8 cellular contexts compared by ENCODE assay signal in the genomic region with DNA sequence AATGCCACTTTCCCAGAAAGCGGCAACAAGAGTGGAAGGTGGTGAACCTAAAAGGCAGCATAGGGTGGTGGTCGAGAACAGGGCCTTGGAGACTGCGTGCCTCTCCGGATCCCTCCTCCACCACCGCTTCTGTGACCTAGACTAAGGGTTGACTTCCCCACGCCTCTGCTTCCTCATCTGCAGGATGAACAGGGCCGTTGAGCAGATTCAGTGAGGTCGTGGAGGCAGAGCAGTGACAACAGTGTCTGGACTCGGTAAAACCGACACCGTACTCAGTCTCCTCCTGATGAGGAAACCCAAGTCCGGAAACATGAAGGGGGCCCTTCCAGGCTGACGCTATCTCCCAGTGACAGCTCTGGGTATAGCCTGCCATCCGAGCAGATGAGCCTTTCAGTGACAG.
DNase-seq lines count a peak whose midpoint lies in the region; ATAC-seq, FAIRE-seq and TF ChIP-seq lines count a peak whose summit lies in the region.

No MANE protein-coding gene starts in this region.

- TF ChIP-seq CTCF in stomach (IDR thresholded peaks at IDR 0.05) (no peak), D721Med (IDR thresholded peaks at IDR 0.05; ENCODE audit: insufficient read depth, missing control alignments) (no peak), progenitor cell of endocrine pancreas (IDR thresholded peaks at IDR 0.05; ENCODE audit: unreplicated experiment) (no peak)

- TF ChIP-seq POLR2A in stomach (IDR thresholded peaks at IDR 0.05): no peak

- peak overlapping the region in 3 of 5 donors; percentile 66 to 88 (median 73) for H3K27ac ChIP-seq in stomach

- DNase-seq in AML-193 (lab: John Stamatoyannopoulos, UW) (peak; percentile 80 to 84), cardiac septum (ENCODE audit: low spot score) (peak; percentile 79), stomach (peak; percentile 30), cerebellar nuclear complex (lab: John Stamatoyannopoulos, UW) (no peak), D721Med (ENCODE audit: insufficient read length, low spot score) (no peak), progenitor cell of endocrine pancreas (ENCODE audit: low spot score, unreplicated experiment) (no peak)
- peak; percentile 83 for DNase-seq in activated CD4-positive, alpha-beta T cell treated with anti-CD3 and anti-CD28 coated beads for 36 hours

- H3K4me1 ChIP-seq in stomach: peaks cover 0 to 69% (median 22%) of the 10 kb centered on the region in 4 donors

- H3K9me3 Mint-ChIP-seq in activated CD4-positive, alpha-beta T cell treated with anti-CD3 and anti-CD28 coated beads for 36 hours (ENCODE audit: low read depth): peaks cover 9% of the 10 kb centered on the region
- peaks cover 2% of the 10 kb centered on the region for H3K9me3 Mint-ChIP-seq in progenitor cell of endocrine pancreas (ENCODE audit: low read depth)

- H3K27ac Mint-ChIP-seq in activated CD4-positive, alpha-beta T cell treated with anti-CD3 and anti-CD28 coated beads for 36 hours: no peak overlapping the region
- H3K27ac Mint-ChIP-seq in progenitor cell of endocrine pancreas: no peak overlapping the region

- no peaks in the 10 kb centered on the region for H3K27me3 Mint-ChIP-seq in activated CD4-positive, alpha-beta T cell treated with anti-CD3 and anti-CD28 coated beads for 36 hours
- peaks cover 63% of the 10 kb centered on the region for H3K27me3 Mint-ChIP-seq in progenitor cell of endocrine pancreas

- FAIRE-seq in D721Med (lab: Jason Lieb, UNC): no peak

- WGBS in stomach, 5 donors: 73 to 84% (median 76%) methylated on average over 14 of the region's 14 CpGs

- peak; percentile 27 for ATAC-seq in HG02973 (IDR thresholded peaks at IDR 0.05; ENCODE audit: unreplicated experiment)
- ATAC-seq in activated CD4-positive, alpha-beta T cell treated with anti-CD3 and anti-CD28 coated beads for 36 hours: peak; percentile 60

- POLR2A ChIA-PET in activated CD4-positive, alpha-beta T cell treated with anti-CD3 and anti-CD28 coated beads for 36 hours (lab: Charles Lee): interaction anchor here (0.6 to 5.7 kb wide), 7 partner anchors 16 to 74 kb away, joined by 3 to 34 read pairs (median 3); no protein-coding TSS in a partner anchor

- TF ChIP-seq EP300 in stomach (IDR thresholded peaks at IDR 0.05): no peak

- peak overlapping the region in 1 of 4 donors; percentile 18 for H3K4me3 ChIP-seq in stomach

- no peak overlapping the region for H3K4me3 Mint-ChIP-seq in activated CD4-positive, alpha-beta T cell treated with anti-CD3 and anti-CD28 coated beads for 36 hours
- H3K4me3 Mint-ChIP-seq in progenitor cell of endocrine pancreas (ENCODE audit: low read depth): no peak overlapping the region

- H3K36me3 ChIP-seq in stomach: peaks cover 0 to 25% (median 11%) of the 10 kb centered on the region in 4 donors

- peaks cover 86% of the 10 kb centered on the region for H3K36me3 Mint-ChIP-seq in activated CD4-positive, alpha-beta T cell treated with anti-CD3 and anti-CD28 coated beads for 36 hours (ENCODE audit: low read depth)
- H3K36me3 Mint-ChIP-seq in progenitor cell of endocrine pancreas (ENCODE audit: insufficient read depth): no peaks in the 10 kb centered on the region

- CTCF ChIA-PET in activated CD4-positive, alpha-beta T cell treated with anti-CD3 and anti-CD28 coated beads for 36 hours (lab: Charles Lee): interaction anchor here (1.1 to 3.3 kb wide), 3 partner anchors 15 to 47 kb away, joined by 3 to 30 read pairs (median 5); no protein-coding TSS in a partner anchor

- intact Hi-C loops in activated CD4-positive, alpha-beta T cell treated with anti-CD3 and anti-CD28 coated beads for 36 hours (cut with DNase I, micrococcal nuclease): loop anchor here in 1 of 2 experiments (1.0 kb wide), 1 partner anchor 38 kb away; no protein-coding TSS in a partner anchor
- intact Hi-C loops in cardiac septum (cut with DNase I): no loop called here
- intact Hi-C loops in stomach (cut with DNase I; ENCODE audit: low total_unique reads): no loop called here

- H3K4me1 Mint-ChIP-seq in activated CD4-positive, alpha-beta T cell treated with anti-CD3 and anti-CD28 coated beads for 36 hours: peaks cover 93% of the 10 kb centered on the region
- H3K4me1 Mint-ChIP-seq in progenitor cell of endocrine pancreas (ENCODE audit: low read depth): peaks cover 13% of the 10 kb centered on the region

- no peaks in the 10 kb centered on the region for H3K27me3 ChIP-seq in stomach

- H3K9me3 ChIP-seq in stomach: peaks cover 0 to 9% (median 3%) of the 10 kb centered on the region in 4 donors

Comparison
In these comparisons a context has a peak if more than half of its experiments do, and no peak if none do; other contexts are left out.
1. DNase-seq: peak in AML-193 (2 of 2), activated CD4-positive, alpha-beta T cell treated with anti-CD3 and anti-CD28 coated beads for 36 hours (single experiment), cardiac septum (single experiment) and stomach (single experiment); none in cerebellar nuclear complex (0 of 2), D721Med (single experiment) and progenitor cell of endocrine pancreas (single experiment).